ENCODE assay signal across 35 cellular contexts in genomic region chr17:60565233-60565632, GRCh38.
"Had no signal": no experiment of that assay in that cellular context is flagged by ENCODE, and none has a peak within 500 bp of the region (broad histone marks: within the 10 kb centered on the region; RNA-seq: fewer than 3 reads in every experiment).

No MANE protein-coding gene starts in this region.

- H3K27me3 ChIP-seq: adrenal gland, ascending aorta, body of pancreas, brain microvascular endothelial cell, breast epithelium, cardiac muscle cell had no signal

- H3K36me3 ChIP-seq: adrenal gland, ascending aorta, brain microvascular endothelial cell, breast epithelium, cardiac muscle cell had no signal

- H3K4me1 ChIP-seq: adrenal gland, body of pancreas, breast epithelium had no signal

- H3K9me3 ChIP-seq: adrenal gland, ascending aorta, body of pancreas, breast epithelium had no signal

- DNase-seq: activated effector memory CD4-positive, alpha-beta T cell treated with anti-CD3 and anti-CD28 coated beads, Interleukin-2, amount 50 U/mL, for 16 hours; activated effector memory CD4-positive, alpha-beta T cell treated with Interleukin-2 at 50 U/mL for 16 hours; activated gamma-delta T cell; activated gamma-delta T cell treated with Interleukin-2 at 50 U/mL for 16 hours; activated naive CD4-positive, alpha-beta T cell; activated naive CD4-positive, alpha-beta T cell treated with anti-CD3 and anti-CD28 coated beads for 36 hours; activated naive CD4-positive, alpha-beta T cell treated with anti-CD3 and anti-CD28 coated beads, Interleukin-2, amount 10 ng/mL, durations not matched to agents 7 days and 5 days; activated naive CD4-positive, alpha-beta T cell treated with anti-CD3 and anti-CD28 coated beads, Interleukin-2, amount 50 U/mL, for 16 hours; activated naive CD4-positive, alpha-beta T cell treated with Interleukin-2 at 50 U/mL for 16 hours; activated naive CD8-positive, alpha-beta T cell treated with anti-CD3 and anti-CD28 coated beads for 36 hours; activated naive CD8-positive, alpha-beta T cell treated with anti-CD3 and anti-CD28 coated beads, Interleukin-2, amount 10 ng/mL, durations not matched to agents 7 days and 5 days; activated naive CD8-positive, alpha-beta T cell treated with anti-CD3 and anti-CD28 coated beads, Interleukin-2, amount 50 U/mL, for 24 hours; activated T-cell treated with anti-CD3 and anti-CD28 coated beads for 4 hours; activated T-cell treated with anti-CD3 and anti-CD28 coated beads, Interleukin-2, amount 50 U/mL, for 1 hour; activated T-cell treated with anti-CD3 and anti-CD28 coated beads, Interleukin-2, amount 50 U/mL, for 24 hours; activated T-cell treated with anti-CD3 and anti-CD28 coated beads, Interleukin-2, amount 50 U/mL, for 4 hours; activated T-cell treated with anti-CD3 and anti-CD28 coated beads, Interleukin-2, amount 50 U/mL, for 48 hours; activated T-cell treated with anti-CD3 and anti-CD28 coated beads, Interleukin-2, amount 50 U/mL, for 72 hours; adrenal gland; amniotic stem cell; amygdala; anterior cingulate cortex; aorta; body of pancreas; brain microvascular endothelial cell; caudate nucleus; central memory CD4-positive, alpha-beta T cell; cerebellar nuclear complex had no signal

- H3K27ac ChIP-seq: adrenal gland, ascending aorta, body of pancreas, brain microvascular endothelial cell, breast epithelium, cardiac muscle cell had no signal

- ATAC-seq: activated naive CD4-positive, alpha-beta T cell treated with anti-CD3 and anti-CD28 coated beads, Interleukin-2, amount 50 U/mL, for 72 hours; activated naive CD8-positive, alpha-beta T cell treated with anti-CD3 and anti-CD28 coated beads, Interleukin-2, amount 50 U/mL, for 24 hours; activated T-cell treated with anti-CD3 and anti-CD28 coated beads, Interleukin-2, amount 50 U/mL, for 4 hours; activated T-cell treated with anti-CD3 and anti-CD28 coated beads, Interleukin-2, amount 50 U/mL, for 72 hours; activated T-helper 17 cell treated with anti-CD3 and anti-CD28 coated beads, Interleukin-2, amount 50 U/mL, for 72 hours; body of pancreas had no signal

- H3K4me3 ChIP-seq: adrenal gland, ascending aorta, body of pancreas, breast epithelium, cardiac muscle cell had no signal

- FAIRE-seq: astrocyte, bronchial epithelial cell had no signal
